Comparison of ENCODE assay signal across 16 cellular contexts in genomic region chr4:1747603-1747967, GRCh38. TPM values are rescaled to one million over a fixed set of nuclear protein-coding genes. Genes with fewer than 3 reads are reported as not detected.
A peak's percentile ranks its signal among the peaks of the same experiment; 100 is the strongest.
DNase-seq lines count a peak whose midpoint lies in the region; ATAC-seq and TF ChIP-seq lines count a peak whose summit lies in the region.
"Had no signal": no experiment of that assay in that cellular context is flagged by ENCODE, and none has a peak within 500 bp of the region (broad histone marks: within the 10 kb centered on the region; RNA-seq: fewer than 3 reads in every experiment).

No MANE protein-coding gene starts in this region.

- no peak overlapping the region for H3K14ac ChIP-seq in neuronal stem cell (ENCODE audit: low read length)

- H2BK5ac ChIP-seq in neuronal stem cell (ENCODE audit: low read length), result no peak overlapping the region

- DNase-seq in MV-4-11 (lab: John Stamatoyannopoulos, UW), result peak; percentile 21
- DNase-seq in NT2/D1 (ENCODE audit: low read depth, low spot score), result no peak
- peak; percentile 54 for DNase-seq in WERI-Rb-1
- no peak for DNase-seq in neuronal stem cell (ENCODE audit: low spot score)
- no peak for DNase-seq in heart left ventricle
- no peak for DNase-seq in NCI-H2171 treated with DMSO at 0.1 percent for 48 hours (lab: John Stamatoyannopoulos, UW)
- DNase-seq: ACHN; AML-193; Caco-2; CD4-positive, alpha-beta T cell; DMS79 treated with DMSO at 0.1 percent for 48 hours; GF-D8; GOT3 had no signal

- no peak overlapping the region for H2AFZ ChIP-seq in neuronal stem cell (ENCODE audit: low read length)

- H2BK15ac ChIP-seq in neuronal stem cell (ENCODE audit: low read length), result peak overlapping the region; percentile 87

- WGBS in neuronal stem cell (ENCODE audit: extremely low coverage in 2 of 2, insufficient read length in 2 of 2, insufficient replicate concordance in 1 of 2), 2 donors, result no CpG with 5 or more reads among the region's 16 CpGs
- WGBS in heart left ventricle, 4 donors, result 87 to 89% (median 89%) methylated on average over 11 to 16 of the region's 16 CpGs

- no peak overlapping the region for H2BK120ac ChIP-seq in neuronal stem cell (ENCODE audit: low read depth, low read length)

- no peak for TF ChIP-seq POLR2A in heart left ventricle (IDR thresholded peaks at IDR 0.05)

- peaks cover 28% of the 10 kb centered on the region for H3K36me3 ChIP-seq in NT2/D1 (ENCODE audit: insufficient read depth, insufficient read length, low read length)
- H3K36me3 ChIP-seq in WERI-Rb-1, result peaks cover 22% of the 10 kb centered on the region
- peaks cover 17 to 26% of the 10 kb centered on the region in 2 donors for H3K36me3 ChIP-seq in neuronal stem cell (replicated peaks in 1 of 2; ENCODE audit: control insufficient read depth in 2 of 2, insufficient read depth in 2 of 2, low read length in 2 of 2)
- peaks cover 0 to 28% (median 4%) of the 10 kb centered on the region in 9 donors for H3K36me3 ChIP-seq in heart left ventricle

- TF ChIP-seq CTCF in WERI-Rb-1 (IDR thresholded peaks at IDR 0.05; ENCODE audit: low read depth, low read length) (0 out of 2 replicates have a peak, but pooled peaks have one; percentile 1), heart left ventricle (IDR thresholded peaks at IDR 0.05) (no peak)

- H2AK5ac ChIP-seq in neuronal stem cell (ENCODE audit: low read depth, low read length), result peak overlapping the region; percentile 98

- peak overlapping the region; percentile 72 for H3K18ac ChIP-seq in neuronal stem cell (ENCODE audit: low read length)

- H3K9ac ChIP-seq in NT2/D1 (ENCODE audit: insufficient read length, low read depth), result peak overlapping the region; percentile 32
- H3K9ac ChIP-seq in neuronal stem cell (ENCODE audit: low read depth, low read length, poor library complexity), result no peak overlapping the region

- no peak overlapping the region for H3K4me2 ChIP-seq in neuronal stem cell (ENCODE audit: insufficient read depth, low read length, poor library complexity, severe bottlenecking)

- H2BK12ac ChIP-seq in neuronal stem cell (ENCODE audit: low read length), result peak overlapping the region; percentile 63

- ATAC-seq in heart left ventricle, result no peak
- no peak for ATAC-seq in GM18858 (IDR thresholded peaks at IDR 0.05; ENCODE audit: unreplicated experiment)

- H3K23ac ChIP-seq in neuronal stem cell (ENCODE audit: low read depth, low read length, poor library complexity), result peak overlapping the region; percentile 55

- no peaks in the 10 kb centered on the region for H3K79me1 ChIP-seq in neuronal stem cell (ENCODE audit: low read depth, low read length)

- H3K27ac ChIP-seq in WERI-Rb-1, result no peak overlapping the region
- no peak overlapping the region for H3K27ac ChIP-seq in neuronal stem cell (replicated peaks; ENCODE audit: low read length)
- no peak overlapping the region for H3K27ac ChIP-seq in heart left ventricle
- H3K27ac ChIP-seq: C4-2B had no signal

- H3K4me3 ChIP-seq in NT2/D1 (ENCODE audit: insufficient read length, low read depth), result no peak overlapping the region
- H3K4me3 ChIP-seq in WERI-Rb-1 (ENCODE audit: low read depth, low read length), result no peak overlapping the region
- H3K4me3 ChIP-seq in neuronal stem cell (ENCODE audit: low read length in 2 of 2), result no peak overlapping the region
- no peak overlapping the region for H3K4me3 ChIP-seq in heart left ventricle
- H3K4me3 ChIP-seq: HAP-1 had no signal

- H4K8ac ChIP-seq in neuronal stem cell (ENCODE audit: low read depth, low read length), result no peak overlapping the region

- intact Hi-C loops in heart left ventricle (cut with DNase I), result loop anchor here in 9 of 10 donors (2.0 to 5.0 kb wide), 6 partner anchors 60 to 155 kb away; no protein-coding TSS in a partner anchor

- H3K4me1 ChIP-seq in NT2/D1 (ENCODE audit: insufficient read depth, insufficient read length) (peaks cover 50% of the 10 kb centered on the region), neuronal stem cell (ENCODE audit: control insufficient read depth in 2 of 2, insufficient read depth in 1 of 2, low read depth in 1 of 2, low read length in 2 of 2) (peaks cover 4 to 5% of the 10 kb centered on the region in 2 donors), heart left ventricle (peaks cover 0 to 15% (median 5%) of the 10 kb centered on the region in 12 donors)
- H3K4me1 ChIP-seq: HAP-1 had no signal

- no peak overlapping the region for H3K4ac ChIP-seq in neuronal stem cell (ENCODE audit: low read length)

- no peak overlapping the region for H4K91ac ChIP-seq in neuronal stem cell (ENCODE audit: low read depth, low read length, poor library complexity)

- H3K9me3 ChIP-seq in NT2/D1 (ENCODE audit: insufficient read depth, low read length) (no peaks in the 10 kb centered on the region), WERI-Rb-1 (ENCODE audit: severe bottlenecking) (peaks cover 3% of the 10 kb centered on the region), neuronal stem cell (replicated peaks in 1 of 2; ENCODE audit: control insufficient read depth in 2 of 2, insufficient read depth in 1 of 2, low read depth in 1 of 2, low read length in 2 of 2) (no peaks in the 10 kb centered on the region), heart left ventricle (no peaks in the 10 kb centered on the region)
- H3K9me3 ChIP-seq: Caco-2, HAP-1 had no signal

- H3K27me3 ChIP-seq in NT2/D1 (ENCODE audit: insufficient read depth, insufficient read length) (no peaks in the 10 kb centered on the region), WERI-Rb-1 (ENCODE audit: insufficient read depth, low read depth, severe bottlenecking) (no peaks in the 10 kb centered on the region), neuronal stem cell (ENCODE audit: control insufficient read depth in 3 of 3, insufficient read depth in 3 of 3, low read depth in 1 of 3, low read length in 3 of 3) (peaks cover 0 to 3% (median 0%) of the 10 kb centered on the region in 3 experiments), heart left ventricle (peaks cover 0 to 7% (median 0%) of the 10 kb centered on the region in 9 donors)

RNA-seq across cellular contexts. Expression of gene TACC3, which starts 26.3 kb away (rescaled TPM):
- 110 TPM for polyA plus RNA-seq in neuronal stem cell (2013, experiment 1 of 2)
- polyA plus RNA-seq in neuronal stem cell (2013, experiment 2 of 2), result 108 TPM
- total RNA-seq in heart left ventricle, result 10 to 100 TPM in 1 of 9 donors, 1 to 10 TPM in 8; 2.9 to 19.1 (median 6.0) TPM
- polyA plus RNA-seq in heart left ventricle, result 1 to 10 TPM; 6.3 to 7.7 TPM

RNA-seq across cellular contexts. Expression of gene TMEM129, which starts 26.5 kb away (rescaled TPM):
- polyA plus RNA-seq in neuronal stem cell (2013, experiment 1 of 2), result 28.3 TPM
- 26.4 TPM for polyA plus RNA-seq in neuronal stem cell (2013, experiment 2 of 2)
- 10 to 100 TPM; 28.6 to 73.3 (median 37.2) TPM for total RNA-seq in heart left ventricle
- 10 to 100 TPM; 32.6 to 39.2 TPM for polyA plus RNA-seq in heart left ventricle

RNA-seq across cellular contexts. Expression of gene SLBP, which starts 35.5 kb away (rescaled TPM):
- polyA plus RNA-seq in neuronal stem cell (2013, experiment 1 of 2), result 44.6 TPM
- 44.5 TPM for polyA plus RNA-seq in neuronal stem cell (2013, experiment 2 of 2)
- total RNA-seq in heart left ventricle, result 10 to 100 TPM; 10.2 to 27.7 (median 11.7) TPM
- 10 to 100 TPM in 1 of 2 donors, 1 to 10 TPM in 1; 7.2 to 17.6 TPM for polyA plus RNA-seq in heart left ventricle

RNA-seq across cellular contexts. Expression of gene FGFR3, which starts 45.5 kb away (rescaled TPM):
- polyA plus RNA-seq in neuronal stem cell (2013, experiment 1 of 2), result 7.2 TPM
- 7.6 TPM for polyA plus RNA-seq in neuronal stem cell (2013, experiment 2 of 2)
- 1 to 10 TPM; 1.2 to 4.6 (median 2.3) TPM for total RNA-seq in heart left ventricle
- polyA plus RNA-seq in heart left ventricle, result 1 to 10 TPM; 1.1 to 2.8 TPM

Comparison
In these comparisons a context has a peak if more than half of its experiments do, and no peak if none do; other contexts are left out.
1. DNase-seq: peak in MV-4-11 (single experiment) and WERI-Rb-1 (single experiment); none in NT2/D1 (single experiment), neuronal stem cell (single experiment), heart left ventricle (0 of 5) and NCI-H2171 treated with DMSO at 0.1 percent for 48 hours (single experiment).